ENCODE assay signal across 27 cellular contexts in genomic region chr14:85701763-85702162, GRCh38.
DNase-seq lines count a peak whose midpoint lies in the region; ATAC-seq and TF ChIP-seq lines count a peak whose summit lies in the region.
"Had no signal": no experiment of that assay in that cellular context is flagged by ENCODE, and none has a peak within 500 bp of the region (broad histone marks: within the 10 kb centered on the region; RNA-seq: fewer than 3 reads in every experiment).

No MANE protein-coding gene starts in this region.

- no peaks in the 10 kb centered on the region for H3K27me3 ChIP-seq in naive thymus-derived CD4-positive, alpha-beta T cell (ENCODE audit: control insufficient read depth in 2 of 2, insufficient read depth in 2 of 2, low read length in 2 of 2)
- no peaks in the 10 kb centered on the region for H3K27me3 ChIP-seq in smooth muscle cell (ENCODE audit: low read depth)
- H3K27me3 ChIP-seq: adrenal gland had no signal

- intact Hi-C loops in naive thymus-derived CD4-positive, alpha-beta T cell (cut with micrococcal nuclease), result no loop called here

- WGBS in smooth muscle cell (ENCODE audit: low lambda C conversion rate), result 17% methylated on average over 3 of the region's 3 CpGs

- no peaks in the 10 kb centered on the region for H3K4me1 ChIP-seq in naive thymus-derived CD4-positive, alpha-beta T cell (ENCODE audit: control insufficient read depth in 2 of 2, insufficient read depth in 2 of 2, low read length in 2 of 2)
- peaks cover 12% of the 10 kb centered on the region for H3K4me1 ChIP-seq in smooth muscle cell (ENCODE audit: low read depth)
- H3K4me1 ChIP-seq: adrenal gland, prostate gland had no signal

- no peaks in the 10 kb centered on the region for H3K36me3 Mint-ChIP-seq in naive thymus-derived CD4-positive, alpha-beta T cell
- H3K36me3 Mint-ChIP-seq in activated T-cell treated with anti-CD3 and anti-CD28 coated beads, Interleukin-2, amount 50 U/mL, for 4 hours (ENCODE audit: insufficient read depth), result no peaks in the 10 kb centered on the region
- H3K36me3 Mint-ChIP-seq: brain; stimulated activated effector memory CD8-positive, alpha-beta T cell treated with anti-CD3 and anti-CD28 coated beads, Interleukin-12 subunit alpha, Interleukin-12 subunit beta, amount 100 ng/mL, for 72 hours; type B pancreatic cell had no signal

- peaks cover 0 to 3% (median 0%) of the 10 kb centered on the region in 7 donors for H3K4me1 Mint-ChIP-seq in naive thymus-derived CD4-positive, alpha-beta T cell
- H3K4me1 Mint-ChIP-seq in activated T-cell treated with anti-CD3 and anti-CD28 coated beads, Interleukin-2, amount 50 U/mL, for 4 hours (ENCODE audit: low read depth), result no peaks in the 10 kb centered on the region
- H3K4me1 Mint-ChIP-seq: stimulated activated effector memory CD8-positive, alpha-beta T cell treated with anti-CD3 and anti-CD28 coated beads, Interleukin-12 subunit alpha, Interleukin-12 subunit beta, amount 100 ng/mL, for 72 hours had no signal

- no peaks in the 10 kb centered on the region for H3K27me3 Mint-ChIP-seq in naive thymus-derived CD4-positive, alpha-beta T cell
- no peaks in the 10 kb centered on the region for H3K27me3 Mint-ChIP-seq in activated T-cell treated with anti-CD3 and anti-CD28 coated beads, Interleukin-2, amount 50 U/mL, for 4 hours (ENCODE audit: low read depth)
- H3K27me3 Mint-ChIP-seq: activated CD8-positive, alpha-beta T cell treated with anti-CD3 and anti-CD28 coated beads for 36 hours; brain; type B pancreatic cell had no signal

- H3K27ac Mint-ChIP-seq in naive thymus-derived CD4-positive, alpha-beta T cell, result no peak overlapping the region
- H3K27ac Mint-ChIP-seq: activated CD8-positive, alpha-beta T cell treated with anti-CD3 and anti-CD28 coated beads for 36 hours; activated naive CD4-positive, alpha-beta T cell treated with anti-CD3 and anti-CD28 coated beads for 36 hours; stimulated activated effector memory CD8-positive, alpha-beta T cell treated with anti-CD3 and anti-CD28 coated beads, Interleukin-12 subunit alpha, Interleukin-12 subunit beta, amount 100 ng/mL, for 72 hours; type B pancreatic cell had no signal

- ATAC-seq in naive thymus-derived CD4-positive, alpha-beta T cell, result peak; percentile 29
- no peak for ATAC-seq in activated T-cell treated with anti-CD3 and anti-CD28 coated beads, Interleukin-2, amount 50 U/mL, for 4 hours
- no peak for ATAC-seq in HG02840 (IDR thresholded peaks at IDR 0.05; ENCODE audit: low FRiP score, unreplicated experiment)
- ATAC-seq: activated CD8-positive, alpha-beta T cell treated with anti-CD3 and anti-CD28 coated beads for 36 hours; stimulated activated effector memory CD8-positive, alpha-beta T cell treated with anti-CD3 and anti-CD28 coated beads, Interleukin-12 subunit alpha, Interleukin-12 subunit beta, amount 100 ng/mL, for 72 hours had no signal

- H3F3A ChIP-seq in smooth muscle cell (ENCODE audit: low read depth), result no peaks in the 10 kb centered on the region

- no peaks in the 10 kb centered on the region for H3K36me3 ChIP-seq in naive thymus-derived CD4-positive, alpha-beta T cell (ENCODE audit: control insufficient read depth in 2 of 3, insufficient read depth in 3 of 3, low read length in 3 of 3)
- no peaks in the 10 kb centered on the region for H3K36me3 ChIP-seq in smooth muscle cell (ENCODE audit: low read depth)
- H3K36me3 ChIP-seq: adrenal gland, prostate gland had no signal

- no peaks in the 10 kb centered on the region for H4K20me1 ChIP-seq in smooth muscle cell (ENCODE audit: low read depth)

- peak overlapping the region; percentile 64 for H3K4me2 ChIP-seq in smooth muscle cell
- H3K4me2 ChIP-seq: SK-N-SH had no signal

- POLR2A ChIA-PET in naive thymus-derived CD4-positive, alpha-beta T cell (lab: Charles Lee), result no interaction called here

- H3K27ac ChIP-seq in naive thymus-derived CD4-positive, alpha-beta T cell (ENCODE audit: low read depth, low read length), result no peak overlapping the region
- peak overlapping the region; percentile 67 for H3K27ac ChIP-seq in smooth muscle cell (ENCODE audit: low read depth)
- H3K27ac ChIP-seq: 22Rv1, adrenal gland, C4-2B, prostate gland, RWPE1 had no signal

- no peaks in the 10 kb centered on the region for H3K9me3 ChIP-seq in naive thymus-derived CD4-positive, alpha-beta T cell (ENCODE audit: control insufficient read depth in 2 of 3, low read length in 3 of 3)
- H3K9me3 ChIP-seq in smooth muscle cell (replicated peaks; ENCODE audit: low read depth), result no peaks in the 10 kb centered on the region
- H3K9me3 ChIP-seq: adrenal gland, prostate gland, SK-N-SH had no signal

- CTCF ChIA-PET in naive thymus-derived CD4-positive, alpha-beta T cell (lab: Charles Lee), result no interaction called here

- peak overlapping the region in 1 of 10 donors; percentile 14 for H3K4me3 Mint-ChIP-seq in naive thymus-derived CD4-positive, alpha-beta T cell
- no peak overlapping the region for H3K4me3 Mint-ChIP-seq in activated T-cell treated with anti-CD3 and anti-CD28 coated beads, Interleukin-2, amount 50 U/mL, for 4 hours
- H3K4me3 Mint-ChIP-seq: activated CD8-positive, alpha-beta T cell treated with anti-CD3 and anti-CD28 coated beads for 36 hours; activated naive CD4-positive, alpha-beta T cell treated with anti-CD3 and anti-CD28 coated beads for 36 hours; brain; stimulated activated effector memory CD8-positive, alpha-beta T cell treated with anti-CD3 and anti-CD28 coated beads, Interleukin-12 subunit alpha, Interleukin-12 subunit beta, amount 100 ng/mL, for 72 hours; type B pancreatic cell had no signal

- no peaks in the 10 kb centered on the region for H3K79me2 ChIP-seq in smooth muscle cell (ENCODE audit: low read depth)

- TF ChIP-seq CTCF in epithelial cell of esophagus (IDR thresholded peaks at IDR 0.05; ENCODE audit: insufficient read depth, low read depth, low read length, missing control alignments) (no peak), smooth muscle cell (IDR thresholded peaks at IDR 0.05; ENCODE audit: borderline replicate concordance, insufficient read depth, poor library complexity, severe bottlenecking) (no peak)

- H3K9me3 Mint-ChIP-seq in naive thymus-derived CD4-positive, alpha-beta T cell, result peaks cover 0 to 21% (median 0%) of the 10 kb centered on the region in 11 donors
- peaks cover 7% of the 10 kb centered on the region for H3K9me3 Mint-ChIP-seq in activated T-cell treated with anti-CD3 and anti-CD28 coated beads, Interleukin-2, amount 50 U/mL, for 4 hours
- H3K9me3 Mint-ChIP-seq: type B pancreatic cell had no signal

- peak; percentile 8 for DNase-seq in SIG-M5 treated with dmso at 0.1 percent for 504 hours (lab: John Stamatoyannopoulos, UW; ENCODE audit: unreplicated experiment)
- no peak for DNase-seq in SIG-M5 (lab: John Stamatoyannopoulos, UW)
- peak; percentile 30 for DNase-seq in epithelial cell of esophagus (ENCODE audit: low read depth)
- no peak for DNase-seq in naive thymus-derived CD4-positive, alpha-beta T cell
- no peak for DNase-seq in smooth muscle cell (lab: John Stamatoyannopoulos, UW; ENCODE audit: unreplicated experiment)
- DNase-seq in COR-L47 (lab: John Stamatoyannopoulos, UW), result no peak
- no peak for DNase-seq in activated T-cell treated with anti-CD3 and anti-CD28 coated beads, Interleukin-2, amount 50 U/mL, for 4 hours
- DNase-seq: activated CD8-positive, alpha-beta memory T cell treated with anti-CD3 and anti-CD28 coated beads, Interleukin-2, amount 50 U/mL, for 48 hours; activated CD8-positive, alpha-beta T cell treated with anti-CD3 and anti-CD28 coated beads for 36 hours; activated naive CD4-positive, alpha-beta T cell treated with anti-CD3 and anti-CD28 coated beads for 36 hours; adrenal gland; DMS79; NCI-H1092; NCI-H1694 treated with DMSO at 0.1 percent for 48 hours; NCI-H2171; nucleus accumbens; SK-N-SH; substantia nigra; T-helper 2 cell had no signal

- H2AFZ ChIP-seq in smooth muscle cell (ENCODE audit: low read depth), result peak overlapping the region; percentile 26

- H3K4me3 ChIP-seq in epithelial cell of esophagus (ENCODE audit: low read length), result no peak overlapping the region
- no peak overlapping the region for H3K4me3 ChIP-seq in naive thymus-derived CD4-positive, alpha-beta T cell (ENCODE audit: low read length)
- no peak overlapping the region for H3K4me3 ChIP-seq in smooth muscle cell
- H3K4me3 ChIP-seq: adrenal gland, prostate gland had no signal

- H3K9ac ChIP-seq in smooth muscle cell (ENCODE audit: low read depth), result no peak overlapping the region
- H3K9ac ChIP-seq: SK-N-SH had no signal

Comparison
In these comparisons a context has a peak if more than half of its experiments do, and no peak if none do; other contexts are left out.
1. DNase-seq: peak in SIG-M5 treated with dmso at 0.1 percent for 504 hours (single experiment) and epithelial cell of esophagus (single experiment); none in SIG-M5 (single experiment), naive thymus-derived CD4-positive, alpha-beta T cell (0 of 9), smooth muscle cell (single experiment), COR-L47 (single experiment) and activated T-cell treated with anti-CD3 and anti-CD28 coated beads, Interleukin-2, amount 50 U/mL, for 4 hours (single experiment).